1 cellular context compared by ENCODE assay signal in genomic region chr2:185891804-185892411, GRCh38.
TF ChIP-seq lines count a peak whose summit lies in the region.

No MANE protein-coding gene starts in this region.

TF ChIP-seq in HepG2, 621 proteins besides CTCF, POLR2A, EP300 and RAD21 (continued from another document):
- TF ChIP-seq ZNF512 (CRISPR knock-in tag; IDR thresholded peaks at IDR 0.05) (no peak), SALL1 (CRISPR knock-in tag; IDR thresholded peaks at IDR 0.05) (peak; percentile 51; the same call in 1 of the 2 replicates), NCOR1 (IDR thresholded peaks at IDR 0.05; ENCODE audit: borderline replicate concordance, low read length) (peak; percentile 12; the same call in 1 of the 2 replicates)
